Comparison of ENCODE assay signal across 21 cellular contexts in the genomic region with DNA sequence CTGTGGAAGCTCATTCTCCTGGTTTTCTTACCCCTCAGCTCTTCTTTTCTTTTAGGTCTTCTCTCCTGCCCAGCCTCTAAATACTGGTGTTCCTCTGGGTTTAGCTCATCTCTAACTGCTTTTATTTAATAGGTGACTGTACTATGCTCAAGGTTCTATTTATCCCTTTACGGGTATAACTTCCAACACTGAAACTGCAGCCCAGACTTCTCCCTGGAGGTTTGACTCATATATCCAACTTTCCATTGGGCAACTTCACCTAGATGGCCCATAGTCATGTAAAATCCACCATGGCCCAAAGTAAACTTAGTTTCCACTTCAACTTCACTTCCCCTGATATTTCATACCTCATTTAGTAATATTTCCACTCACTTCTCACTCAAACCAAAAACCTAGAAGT.
"Had no signal": no experiment of that assay in that cellular context is flagged by ENCODE, and none has a peak within 500 bp of the region (broad histone marks: within the 10 kb centered on the region; RNA-seq: fewer than 3 reads in every experiment).

No MANE protein-coding gene starts in this region.

- H3K36me3 ChIP-seq: SJSA1 had no signal

- H3K27me3 ChIP-seq: SJSA1 had no signal

- H3K4me3 ChIP-seq: SJSA1, SK-N-MC had no signal

- H3K9me3 ChIP-seq: SJSA1 had no signal

- DNase-seq: KBM-7, NCI-H1092, NCI-H1105 treated with DMSO at 0.1 percent for 48 hours, NCI-H1417 treated with DMSO at 0.1 percent for 48 hours, NCI-H146, NCI-H1694 treated with DMSO at 0.1 percent for 48 hours, NCI-H1930, NCI-H2081, NCI-H2107, NCI-H2227 treated with DMSO at 0.1 percent for 48 hours, NCI-H446, NCI-H510A, NCI-H524 treated with DMSO at 0.1 percent for 48 hours, NCI-H69, NCI-H774, Right ventricle myocardium superior, RPMI8226, SIG-M5 had no signal

- H3K27ac ChIP-seq: HL-60, SJSA1, SK-N-MC had no signal

- H3K4me1 ChIP-seq: SJSA1 had no signal
